13 cellular contexts compared by ENCODE assay signal in genomic region chr2:113098061-113098460, GRCh38.
DNase-seq lines count a peak whose midpoint lies in the region; ATAC-seq and TF ChIP-seq lines count a peak whose summit lies in the region.
"Had no signal": no experiment of that assay in that cellular context is flagged by ENCODE, and none has a peak within 500 bp of the region (broad histone marks: within the 10 kb centered on the region; RNA-seq: fewer than 3 reads in every experiment).

No MANE protein-coding gene starts in this region.

- CTCF ChIA-PET in activated naive CD4-positive, alpha-beta T cell treated with anti-CD3 and anti-CD28 coated beads, Interleukin-2, amount 10 ng/mL, durations not matched to agents 7 days and 5 days (lab: Charles Lee) = interaction anchor here (0.8 to 1.3 kb wide), 5 partner anchors 8 to 312 kb away, joined by 3 to 5 read pairs (median 3); partner anchors contain the start of gene IL1RN
- CTCF ChIA-PET in HEK293T (lab: Yijun Ruan, JAX) = interaction anchor here (0.6 to 1.1 kb wide), 2 partner anchors 17 to 19 kb away, joined by 3 read pairs; no protein-coding TSS in a partner anchor

- H3K27ac Mint-ChIP-seq in activated naive CD4-positive, alpha-beta T cell treated with anti-CD3 and anti-CD28 coated beads, Interleukin-2, amount 10 ng/mL, durations not matched to agents 7 days and 5 days = peak overlapping the region; percentile 82
- peak overlapping the region; percentile 91 for H3K27ac Mint-ChIP-seq in stimulated activated effector memory CD8-positive, alpha-beta T cell treated with anti-CD3 and anti-CD28 coated beads, Interleukin-12 subunit alpha, Interleukin-12 subunit beta, amount 100 ng/mL, for 72 hours

- H3K4me3 Mint-ChIP-seq in activated naive CD4-positive, alpha-beta T cell treated with anti-CD3 and anti-CD28 coated beads, Interleukin-2, amount 10 ng/mL, durations not matched to agents 7 days and 5 days = peak overlapping the region; percentile 45
- peak overlapping the region; percentile 71 for H3K4me3 Mint-ChIP-seq in stimulated activated effector memory CD8-positive, alpha-beta T cell treated with anti-CD3 and anti-CD28 coated beads, Interleukin-12 subunit alpha, Interleukin-12 subunit beta, amount 100 ng/mL, for 72 hours

- POLR2A ChIA-PET in HEK293T (lab: Yijun Ruan, JAX) = no interaction called here

- peaks cover 27% of the 10 kb centered on the region for H3K4me1 Mint-ChIP-seq in activated naive CD4-positive, alpha-beta T cell treated with anti-CD3 and anti-CD28 coated beads, Interleukin-2, amount 10 ng/mL, durations not matched to agents 7 days and 5 days
- H3K4me1 Mint-ChIP-seq in stimulated activated effector memory CD8-positive, alpha-beta T cell treated with anti-CD3 and anti-CD28 coated beads, Interleukin-12 subunit alpha, Interleukin-12 subunit beta, amount 100 ng/mL, for 72 hours = peaks cover 35% of the 10 kb centered on the region

- H3K36me3 Mint-ChIP-seq in activated naive CD4-positive, alpha-beta T cell treated with anti-CD3 and anti-CD28 coated beads, Interleukin-2, amount 10 ng/mL, durations not matched to agents 7 days and 5 days = peaks cover 8% of the 10 kb centered on the region
- peaks cover 7% of the 10 kb centered on the region for H3K36me3 Mint-ChIP-seq in stimulated activated effector memory CD8-positive, alpha-beta T cell treated with anti-CD3 and anti-CD28 coated beads, Interleukin-12 subunit alpha, Interleukin-12 subunit beta, amount 100 ng/mL, for 72 hours

- H3K9me3 Mint-ChIP-seq in activated naive CD4-positive, alpha-beta T cell treated with anti-CD3 and anti-CD28 coated beads, Interleukin-2, amount 10 ng/mL, durations not matched to agents 7 days and 5 days = peaks cover 25% of the 10 kb centered on the region
- H3K9me3 Mint-ChIP-seq in stimulated activated effector memory CD8-positive, alpha-beta T cell treated with anti-CD3 and anti-CD28 coated beads, Interleukin-12 subunit alpha, Interleukin-12 subunit beta, amount 100 ng/mL, for 72 hours = peaks cover 13% of the 10 kb centered on the region

- peak; percentile 64 for DNase-seq in activated effector memory CD4-positive, alpha-beta T cell treated with anti-CD3 and anti-CD28 coated beads, Interleukin-2, amount 50 U/mL, for 16 hours
- no peak for DNase-seq in activated effector memory CD4-positive, alpha-beta T cell treated with Interleukin-2 at 50 U/mL for 16 hours
- peak; percentile 48 for DNase-seq in activated naive CD4-positive, alpha-beta T cell treated with anti-CD3 and anti-CD28 coated beads, Interleukin-2, amount 10 ng/mL, durations not matched to agents 7 days and 5 days
- DNase-seq in stimulated activated effector memory CD8-positive, alpha-beta T cell treated with anti-CD3 and anti-CD28 coated beads, Interleukin-12 subunit alpha, Interleukin-12 subunit beta, amount 100 ng/mL, for 72 hours (ENCODE audit: low spot score in 2 of 2) = no peak
- DNase-seq in NCI-H146 treated with DMSO at 0.1 percent for 48 hours (lab: John Stamatoyannopoulos, UW; ENCODE audit: unreplicated experiment) (no peak), HEK293T (ENCODE audit: extremely low spot score) (no peak)
- DNase-seq: activated gamma-delta T cell treated with Interleukin-2 at 50 U/mL for 16 hours, DND-41, mesendoderm, NCI-H2029 treated with DMSO at 0.1 percent for 48 hours, posterior cingulate gyrus had no signal

- ATAC-seq in HG02642 (IDR thresholded peaks at IDR 0.05; ENCODE audit: poor library complexity, unreplicated experiment) = peak; percentile 51
- peak; percentile 82 for ATAC-seq in stimulated activated effector memory CD8-positive, alpha-beta T cell treated with anti-CD3 and anti-CD28 coated beads, Interleukin-12 subunit alpha, Interleukin-12 subunit beta, amount 100 ng/mL, for 72 hours
- no peak for ATAC-seq in GM19324 (IDR thresholded peaks at IDR 0.05; ENCODE audit: low FRiP score, unreplicated experiment)

- H3K27me3 Mint-ChIP-seq in activated naive CD4-positive, alpha-beta T cell treated with anti-CD3 and anti-CD28 coated beads, Interleukin-2, amount 10 ng/mL, durations not matched to agents 7 days and 5 days = no peaks in the 10 kb centered on the region

TF ChIP-seq in HEK293T, 16 proteins besides CTCF, POLR2A, EP300 and RAD21:
- no peak for TF ChIP-seq BHLHE40 (IDR thresholded peaks at IDR 0.05; ENCODE audit: borderline replicate concordance)
- TF ChIP-seq FOXK2 (IDR thresholded peaks at IDR 0.05) = no peak
- no peak for TF ChIP-seq SUZ12 (IDR thresholded peaks at IDR 0.05)
- TF ChIP-seq ZNF384 (IDR thresholded peaks at IDR 0.05) = no peak
- TF ChIP-seq FOXM1 (IDR thresholded peaks at IDR 0.05; ENCODE audit: borderline replicate concordance) = no peak
- TF ChIP-seq TARDBP (IDR thresholded peaks at IDR 0.05) = no peak
- no peak for TF ChIP-seq HDGF (IDR thresholded peaks at IDR 0.05; ENCODE audit: borderline replicate concordance)
- no peak for TF ChIP-seq PKNOX1 (IDR thresholded peaks at IDR 0.05)
- no peak for TF ChIP-seq SP1 (IDR thresholded peaks at IDR 0.05)
- TF ChIP-seq ARNT (IDR thresholded peaks at IDR 0.05) = no peak
- TF ChIP-seq FOXA1 (IDR thresholded peaks at IDR 0.05) = no peak
- no peak for TF ChIP-seq CTBP1 (IDR thresholded peaks at IDR 0.05; ENCODE audit: borderline replicate concordance)
- no peak for TF ChIP-seq ELF4 (IDR thresholded peaks at IDR 0.05)
- TF ChIP-seq NFRKB (IDR thresholded peaks at IDR 0.05) = no peak

Comparison
In these comparisons a context has a peak if more than half of its experiments do, and no peak if none do; other contexts are left out.
1. DNase-seq: peak in activated effector memory CD4-positive, alpha-beta T cell treated with anti-CD3 and anti-CD28 coated beads, Interleukin-2, amount 50 U/mL, for 16 hours (single experiment) and activated naive CD4-positive, alpha-beta T cell treated with anti-CD3 and anti-CD28 coated beads, Interleukin-2, amount 10 ng/mL, durations not matched to agents 7 days and 5 days (single experiment); none in activated effector memory CD4-positive, alpha-beta T cell treated with Interleukin-2 at 50 U/mL for 16 hours (single experiment), stimulated activated effector memory CD8-positive, alpha-beta T cell treated with anti-CD3 and anti-CD28 coated beads, Interleukin-12 subunit alpha, Interleukin-12 subunit beta, amount 100 ng/mL, for 72 hours (0 of 2), NCI-H146 treated with DMSO at 0.1 percent for 48 hours (single experiment) and HEK293T (single experiment).